Comparison of ENCODE assay signal across 7 cellular contexts in genomic region chr9:95425910-95426551, GRCh38.
DNase-seq lines count a peak whose midpoint lies in the region; ATAC-seq and TF ChIP-seq lines count a peak whose summit lies in the region.

No MANE protein-coding gene starts in this region.

- intact Hi-C loops in uterus (cut with DNase I; ENCODE audit: low total_unique reads) = no loop called here

- H3K27me3 ChIP-seq in uterus = no peaks in the 10 kb centered on the region

- H3K27ac Mint-ChIP-seq in activated T-helper 17 cell treated with anti-CD3 and anti-CD28 coated beads, Interleukin-2, amount 50 U/mL, for 72 hours = peak overlapping the region; percentile 64

- in situ Hi-C loops in G401 (cut with HindIII; ENCODE audit: low sequenced_read_pairs) = no loop called here

- H3K4me1 Mint-ChIP-seq in activated T-helper 17 cell treated with anti-CD3 and anti-CD28 coated beads, Interleukin-2, amount 50 U/mL, for 72 hours = no peaks in the 10 kb centered on the region

- H3K4me3 ChIP-seq in uterus = peak overlapping the region in 1 of 2 donors; percentile 33

- TF ChIP-seq POLR2A in uterus (IDR thresholded peaks at IDR 0.05) = no peak

- no peaks in the 10 kb centered on the region for H3K36me3 Mint-ChIP-seq in activated T-helper 17 cell treated with anti-CD3 and anti-CD28 coated beads, Interleukin-2, amount 50 U/mL, for 72 hours (ENCODE audit: low read depth)

- ATAC-seq in activated T-helper 17 cell treated with anti-CD3 and anti-CD28 coated beads, Interleukin-2, amount 50 U/mL, for 72 hours (replicated peaks) = peak; percentile 22
- no peak for ATAC-seq in stimulated activated naive CD8-positive, alpha-beta T cell treated with anti-CD3 and anti-CD28 coated beads, Interleukin-15, Interleukin-2, amounts not matched to agents 100 U/mL and 50 U/mL, for 24 hours

- peak; percentile 32 for DNase-seq in G401 (ENCODE audit: low spot score)
- DNase-seq in HuH-7.5 (ENCODE audit: low spot score) = peak; percentile 43
- peak; percentile 35 for DNase-seq in iPS-NIHi11 (ENCODE audit: low spot score)
- peak; percentile 28 for DNase-seq in stimulated activated naive CD8-positive, alpha-beta T cell treated with anti-CD3 and anti-CD28 coated beads, Interleukin-15, Interleukin-2, amounts not matched to agents 100 U/mL and 50 U/mL, for 24 hours
- no peak for DNase-seq in uterus
- no peak for DNase-seq in NCI-H187 (lab: John Stamatoyannopoulos, UW)

- TF ChIP-seq CTCF in uterus (IDR thresholded peaks at IDR 0.05) = no peak

- no peaks in the 10 kb centered on the region for H3K4me1 ChIP-seq in uterus

- H3K36me3 ChIP-seq in uterus = no peaks in the 10 kb centered on the region

- H3K9me3 Mint-ChIP-seq in activated T-helper 17 cell treated with anti-CD3 and anti-CD28 coated beads, Interleukin-2, amount 50 U/mL, for 72 hours = peaks cover 7% of the 10 kb centered on the region

- no peaks in the 10 kb centered on the region for H3K9me3 ChIP-seq in uterus

- H3K27ac ChIP-seq in uterus = no peak overlapping the region

- no peaks in the 10 kb centered on the region for H3K27me3 Mint-ChIP-seq in activated T-helper 17 cell treated with anti-CD3 and anti-CD28 coated beads, Interleukin-2, amount 50 U/mL, for 72 hours

- H3K4me3 Mint-ChIP-seq in activated T-helper 17 cell treated with anti-CD3 and anti-CD28 coated beads, Interleukin-2, amount 50 U/mL, for 72 hours = peak overlapping the region; percentile 71

Comparison
In these comparisons a context has a peak if more than half of its experiments do, and no peak if none do; other contexts are left out.
1. DNase-seq: peak in G401 (single experiment), HuH-7.5 (single experiment), iPS-NIHi11 (single experiment) and stimulated activated naive CD8-positive, alpha-beta T cell treated with anti-CD3 and anti-CD28 coated beads, Interleukin-15, Interleukin-2, amounts not matched to agents 100 U/mL and 50 U/mL, for 24 hours (single experiment); none in uterus (0 of 2) and NCI-H187 (0 of 2).